ENCODE assay signal across 18 cellular contexts in genomic region chr17:16969931-16970906, GRCh38. TPM values are rescaled to one million over a fixed set of nuclear protein-coding genes. Genes with fewer than 3 reads are reported as not detected.
A peak's percentile ranks its signal among the peaks of the same experiment; 100 is the strongest.
DNase-seq lines count a peak whose midpoint lies in the region; ATAC-seq and TF ChIP-seq lines count a peak whose summit lies in the region.
"Had no signal": no experiment of that assay in that cellular context is flagged by ENCODE, and none has a peak within 500 bp of the region (broad histone marks: within the 10 kb centered on the region; RNA-seq: fewer than 3 reads in every experiment).

No MANE protein-coding gene starts in this region.

- H3K27ac ChIP-seq in KMS-11, result peak overlapping the region; percentile 92
- H3K27ac ChIP-seq: C4-2B, neutrophil had no signal

- H3K27me3 ChIP-seq in KMS-11 (ENCODE audit: insufficient read depth, low read depth) (no peaks in the 10 kb centered on the region), HAP-1 (ENCODE audit: low read depth) (peaks cover 11% of the 10 kb centered on the region; the same call in 1 of the 2 replicates)

- H2AFZ ChIP-seq in KMS-11 (ENCODE audit: low read depth), result no peak overlapping the region

- H3K4me2 ChIP-seq in KMS-11, result peak overlapping the region; percentile 94

- H3K4me1 ChIP-seq in KMS-11 (ENCODE audit: low read depth, poor library complexity, severe bottlenecking) (peaks cover 68% of the 10 kb centered on the region), HAP-1 (peaks cover 2% of the 10 kb centered on the region; the same call in 1 of the 2 replicates)
- H3K4me1 ChIP-seq: stomach had no signal

- DNase-seq in naive B cell (no peak), NCI-H2107 treated with DMSO at 0.1 percent for 48 hours (lab: John Stamatoyannopoulos, UW; ENCODE audit: unreplicated experiment) (no peak), NCI-H2107 (lab: John Stamatoyannopoulos, UW) (no peak), HAP-1 (ENCODE audit: low spot score in 2 of 2) (no peak)
- DNase-seq: activated CD4-positive, alpha-beta T cell treated with anti-CD3 and anti-CD28 coated beads, Interleukin-2, amount 10 ng/mL, durations not matched to agents 7 days and 5 days; H7; NCI-H510A; stomach; T-helper 17 cell had no signal

- peak overlapping the region; percentile 76; the same call in 1 of the 2 replicates for H3K9ac ChIP-seq in KMS-11

- H3K4me1 Mint-ChIP-seq in naive B cell, result peaks cover 55 to 69% (median 55%) of the 10 kb centered on the region in 3 donors
- H3K4me1 Mint-ChIP-seq: activated CD4-positive, alpha-beta T cell treated with anti-CD3 and anti-CD28 coated beads, Interleukin-2, amount 10 ng/mL, durations not matched to agents 7 days and 5 days had no signal

- H3K9me3 Mint-ChIP-seq in naive B cell, result no peaks in the 10 kb centered on the region
- H3K9me3 Mint-ChIP-seq: activated CD4-positive, alpha-beta T cell treated with anti-CD3 and anti-CD28 coated beads, Interleukin-2, amount 10 ng/mL, durations not matched to agents 7 days and 5 days; dendritic cell treated with granulocyte-macrophage colony-stimulating factor and Interleukin-4, amounts not matched to agents 40 ng/mL and 50 ng/mL, for 4 days had no signal

- no peak overlapping the region for H3K4me3 ChIP-seq in KMS-11 (IDR thresholded peaks at IDR 0.05; ENCODE audit: insufficient read depth, low read depth, low read length)
- no peak overlapping the region for H3K4me3 ChIP-seq in HAP-1
- H3K4me3 ChIP-seq: stomach had no signal

- H4K20me1 ChIP-seq in KMS-11 (ENCODE audit: insufficient read depth), result no peaks in the 10 kb centered on the region

- in situ Hi-C loops in HAP-1 (cut with MboI; ENCODE audit: low sequenced_read_pairs), result no loop called here

- H3K27me3 Mint-ChIP-seq in naive B cell, result no peaks in the 10 kb centered on the region

- no peaks in the 10 kb centered on the region for H3K36me3 ChIP-seq in KMS-11 (ENCODE audit: insufficient read depth)
- H3K36me3 ChIP-seq in HAP-1 (replicated peaks), result no peaks in the 10 kb centered on the region
- H3K36me3 ChIP-seq: neutrophil, stomach had no signal

- ATAC-seq in GM21515 (IDR thresholded peaks at IDR 0.05; ENCODE audit: unreplicated experiment) (peak; percentile 26), naive B cell (ENCODE audit: low read depth in 2 of 2) (peak in 1 of 2 donors; percentile 8), GM18873 (IDR thresholded peaks at IDR 0.05; ENCODE audit: low FRiP score, unreplicated experiment) (no peak)
- ATAC-seq: sciatic nerve, T-helper 17 cell had no signal

- peaks cover 52% of the 10 kb centered on the region for H3K79me2 ChIP-seq in KMS-11 (ENCODE audit: insufficient read depth, low read depth)

- H3K27ac Mint-ChIP-seq in naive B cell, result peak overlapping the region; percentile 9 to 99 (median 77)
- H3K27ac Mint-ChIP-seq: activated CD4-positive, alpha-beta T cell treated with anti-CD3 and anti-CD28 coated beads, Interleukin-2, amount 10 ng/mL, durations not matched to agents 7 days and 5 days; dendritic cell treated with granulocyte-macrophage colony-stimulating factor and Interleukin-4, amounts not matched to agents 40 ng/mL and 50 ng/mL, for 4 days; T-helper 17 cell had no signal

- H3K4me3 Mint-ChIP-seq in naive B cell, result peak overlapping the region; percentile 32 to 87 (median 80)
- H3K4me3 Mint-ChIP-seq: activated CD4-positive, alpha-beta T cell treated with anti-CD3 and anti-CD28 coated beads, Interleukin-2, amount 10 ng/mL, durations not matched to agents 7 days and 5 days; dendritic cell treated with granulocyte-macrophage colony-stimulating factor and Interleukin-4, amounts not matched to agents 40 ng/mL and 50 ng/mL, for 4 days had no signal

- TF ChIP-seq CTCF in KMS-11 (conservative IDR thresholded peaks at IDR 0.05; ENCODE audit: low read depth, low read length), result no peak

- no peaks in the 10 kb centered on the region for H3K9me3 ChIP-seq in HAP-1
- H3K9me3 ChIP-seq: neutrophil, stomach had no signal

- peak; percentile 46 for TF ChIP-seq POLR2A in GM15510 (IDR thresholded peaks at IDR 0.05; ENCODE audit: borderline replicate concordance, extremely low read depth, insufficient read length)

- H3K36me3 Mint-ChIP-seq in naive B cell, result no peaks in the 10 kb centered on the region

RNA-seq across cellular contexts. Expression of gene TNFRSF13B, which starts 1.7 kb away (rescaled TPM):
- 10 to 100 TPM in 5 of 6 donors, 1 to 10 TPM in 1; 4.0 to 17.5 (median 13.3) TPM for polyA plus RNA-seq in naive B cell (ENCODE audit: low read depth in 6 of 6)
- polyA plus RNA-seq: fibroblast of lung had no signal
